17 cellular contexts compared by ENCODE assay signal in genomic region chr1:157523774-157524501, GRCh38. TPM values are rescaled to one million over a fixed set of nuclear protein-coding genes. Genes with fewer than 3 reads are reported as not detected.
DNase-seq lines count a peak whose midpoint lies in the region; ATAC-seq, FAIRE-seq and TF ChIP-seq lines count a peak whose summit lies in the region.
"Had no signal": no experiment of that assay in that cellular context is flagged by ENCODE, and none has a peak within 500 bp of the region (broad histone marks: within the 10 kb centered on the region; RNA-seq: fewer than 3 reads in every experiment).

No MANE protein-coding gene starts in this region.

- 82 to 86% methylated on average over 5 of the region's 5 CpGs for WGBS in aorta, 2 donors

- ATAC-seq in GM19372 (IDR thresholded peaks at IDR 0.05; ENCODE audit: low read depth, unreplicated experiment) (peak; percentile 61), HG02763 (IDR thresholded peaks at IDR 0.05; ENCODE audit: unreplicated experiment) (peak; percentile 66), HG02973 (IDR thresholded peaks at IDR 0.05; ENCODE audit: unreplicated experiment) (no peak), aorta (ENCODE audit: low FRiP score) (no peak)

- no peak overlapping the region for H3K27ac ChIP-seq in OCI-LY3 (ENCODE audit: low read length)
- no peak overlapping the region for H3K27ac ChIP-seq in aorta (ENCODE audit: low read depth in 1 of 2, low read length in 2 of 2)
- H3K27ac ChIP-seq: breast epithelium, skin epidermis had no signal

- H3K9me3 ChIP-seq in OCI-LY3 (ENCODE audit: insufficient read depth, low read length), result no peaks in the 10 kb centered on the region
- H3K9me3 ChIP-seq in aorta (ENCODE audit: control insufficient read depth, low read length), result no peaks in the 10 kb centered on the region
- H3K9me3 ChIP-seq: breast epithelium had no signal

- peak overlapping the region; percentile 40 for H3K4me2 ChIP-seq in OCI-LY3 (ENCODE audit: low read length)

- no peaks in the 10 kb centered on the region for H3K36me3 ChIP-seq in OCI-LY3 (replicated peaks; ENCODE audit: low read depth, low read length)
- no peaks in the 10 kb centered on the region for H3K36me3 ChIP-seq in aorta (ENCODE audit: control insufficient read depth in 1 of 2, insufficient read depth in 2 of 2, low read length in 1 of 2)
- H3K36me3 ChIP-seq: breast epithelium had no signal

- TF ChIP-seq CTCF in GM12864 (IDR thresholded peaks at IDR 0.05; ENCODE audit: low read depth, low read length, missing control alignments) (no peak), OCI-LY3 (IDR thresholded peaks at IDR 0.05; ENCODE audit: low read depth, low read length) (no peak)

- H3K4me1 ChIP-seq in OCI-LY3 (ENCODE audit: low read length) (peaks cover 15% of the 10 kb centered on the region), aorta (ENCODE audit: control insufficient read depth in 1 of 2, insufficient read depth in 2 of 2, low read length in 2 of 2) (no peaks in the 10 kb centered on the region)
- H3K4me1 ChIP-seq: breast epithelium had no signal

- H3K4me3 ChIP-seq in GM12864 (ENCODE audit: low read depth, low read length) (peak overlapping the region; percentile 30; the same call in 1 of the 2 replicates), OCI-LY3 (ENCODE audit: low read length) (peak overlapping the region; percentile 30), aorta (ENCODE audit: low read length in 2 of 2) (no peak overlapping the region)
- H3K4me3 ChIP-seq: breast epithelium, skin epidermis had no signal

- H3K27me3 ChIP-seq in OCI-LY3 (ENCODE audit: low read depth, low read length) (peaks cover 5% of the 10 kb centered on the region; the same call in 1 of the 2 replicates), aorta (ENCODE audit: control insufficient read depth in 1 of 2, insufficient read depth in 2 of 2, low read length in 1 of 2) (no peaks in the 10 kb centered on the region)

- no peaks in the 10 kb centered on the region for H4K20me1 ChIP-seq in OCI-LY3 (ENCODE audit: insufficient read depth, low read length)

- FAIRE-seq in HTR-8/SVneo (lab: Jason Lieb, UNC), result no peak
- FAIRE-seq: RCC 7860, TTC549 had no signal

- intact Hi-C loops in aorta (cut with DNase I), result no loop called here

- no peaks in the 10 kb centered on the region for H3K79me2 ChIP-seq in OCI-LY3 (ENCODE audit: low read length)

- DNase-seq in GM12864 (ENCODE audit: low read depth), result peak; percentile 66
- DNase-seq in HTR-8/SVneo (ENCODE audit: insufficient read length, low spot score), result no peak
- no peak for DNase-seq in stimulated activated CD4-positive, alpha-beta T cell treated with anti-CD3 and anti-CD28 coated beads, Interleukin-2, amount 100 ng/mL, for 24 hours
- DNase-seq in aorta, result no peak
- DNase-seq: activated T-cell treated with anti-CD3 and anti-CD28 coated beads, Interleukin-2, amount 50 U/mL, for 24 hours; AML-193; erythroblast; KG1 had no signal

- peak overlapping the region; percentile 29 for H2AFZ ChIP-seq in OCI-LY3 (ENCODE audit: low read depth, low read length)

- H3K9ac ChIP-seq in OCI-LY3 (ENCODE audit: low read length), result no peak overlapping the region

RNA-seq across cellular contexts. Expression of gene FCRL5, which starts 28.4 kb away (rescaled TPM):
- under 1 TPM; 0.63 to 0.84 TPM for total RNA-seq in aorta
- under 1 TPM; 0.18 to 0.38 TPM for polyA plus RNA-seq in aorta
- total RNA-seq: myocyte had no signal

Comparison
In these comparisons a context has a peak if more than half of its experiments do, and no peak if none do; other contexts are left out.
1. H3K4me3 ChIP-seq: peak in GM12864 (single experiment) and OCI-LY3 (single experiment); none in aorta (0 of 2).
2. ATAC-seq: peak in GM19372 (single experiment) and HG02763 (single experiment); none in HG02973 (single experiment) and aorta (single experiment).